Comparison of ENCODE assay signal across 15 cellular contexts in the genomic region with DNA sequence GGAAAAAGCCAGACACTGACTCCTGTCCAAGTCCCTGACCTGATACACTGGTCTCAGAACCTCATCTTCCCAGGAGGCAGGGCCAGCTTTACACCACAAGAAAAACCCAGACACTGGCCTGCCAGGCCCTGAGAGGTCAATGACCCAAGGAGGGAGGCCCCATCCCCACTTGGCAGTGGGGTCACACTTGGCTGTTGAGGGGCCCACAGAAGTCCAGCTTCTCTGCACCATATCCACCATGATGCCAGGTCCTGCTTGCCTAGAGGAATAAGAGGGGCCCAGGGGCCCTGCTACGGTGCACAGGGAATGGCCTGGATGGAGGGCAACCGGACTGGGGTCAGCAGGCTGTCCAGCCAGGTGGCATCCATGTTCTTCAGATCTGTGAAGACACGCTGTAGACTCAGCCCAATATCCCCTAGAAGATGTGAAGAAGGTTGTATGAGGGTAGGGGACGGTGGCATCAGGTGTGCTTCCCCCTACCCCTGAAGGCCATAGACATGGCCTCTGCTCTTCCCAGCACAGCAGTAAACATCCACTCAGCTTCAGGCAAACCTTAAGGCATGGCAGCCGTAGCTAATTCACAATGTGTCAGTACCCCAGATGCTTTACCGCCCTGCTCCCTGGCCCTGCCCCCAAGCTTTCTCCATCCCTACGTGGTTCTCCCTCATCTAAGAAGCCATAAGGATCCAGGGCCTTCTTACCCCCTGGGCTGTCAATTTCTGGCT. TPM values are rescaled to one million over a fixed set of nuclear protein-coding genes. Genes with fewer than 3 reads are reported as not detected.
DNase-seq lines count a peak whose midpoint lies in the region; ATAC-seq and TF ChIP-seq lines count a peak whose summit lies in the region.
"Had no signal": no experiment of that assay in that cellular context is flagged by ENCODE, and none has a peak within 500 bp of the region (broad histone marks: within the 10 kb centered on the region; RNA-seq: fewer than 3 reads in every experiment).

No MANE protein-coding gene starts in this region.

- peaks cover 76% of the 10 kb centered on the region for H3K36me3 Mint-ChIP-seq in activated CD8-positive, alpha-beta T cell treated with anti-CD3 and anti-CD28 coated beads, Interleukin-2, amount 10 ng/mL, durations not matched to agents 7 days and 5 days (ENCODE audit: low read depth)
- H3K36me3 Mint-ChIP-seq in stimulated activated naive CD8-positive, alpha-beta T cell treated with anti-CD3 and anti-CD28 coated beads, Interleukin-15, Interleukin-2, amounts not matched to agents 100 ng/mL and 50 ng/mL, for 24 hours (ENCODE audit: low read depth), result peaks cover 61% of the 10 kb centered on the region
- H3K36me3 Mint-ChIP-seq in mesothelial cell of epicardium, result peaks cover 24% of the 10 kb centered on the region

- no peak for ATAC-seq in activated CD8-positive, alpha-beta T cell treated with anti-CD3 and anti-CD28 coated beads, Interleukin-2, amount 10 ng/mL, durations not matched to agents 7 days and 5 days
- ATAC-seq in HG03342 (IDR thresholded peaks at IDR 0.05; ENCODE audit: unreplicated experiment), result no peak
- ATAC-seq: Panc1, psoas muscle had no signal

- H3K27ac ChIP-seq in effector memory CD4-positive, alpha-beta T cell (ENCODE audit: insufficient read depth, low read length, poor library complexity, severe bottlenecking), result peak overlapping the region; percentile 7
- H3K27ac ChIP-seq: HL-60, psoas muscle had no signal

- no peak for DNase-seq in activated CD8-positive, alpha-beta T cell treated with anti-CD3 and anti-CD28 coated beads, Interleukin-2, amount 10 ng/mL, durations not matched to agents 7 days and 5 days
- DNase-seq in effector memory CD4-positive, alpha-beta T cell, result peak in 1 of 3 donors; percentile 0
- no peak for DNase-seq in mesothelial cell of epicardium (ENCODE audit: low spot score in 2 of 2, unreplicated experiment in 2 of 2)
- no peak for DNase-seq in germinal center (ENCODE audit: low spot score)
- DNase-seq: activated gamma-delta T cell; COR-L47; MG63; midbrain; psoas muscle; stimulated activated CD4-positive, alpha-beta T cell treated with anti-CD3 and anti-CD28 coated beads, Interleukin-2, amount 100 ng/mL, for 48 hours had no signal

- H3K27me3 ChIP-seq in effector memory CD4-positive, alpha-beta T cell (replicated peaks; ENCODE audit: control insufficient read depth, insufficient read depth, low read length, poor library complexity, severe bottlenecking), result no peaks in the 10 kb centered on the region
- H3K27me3 ChIP-seq: MG63 had no signal

- H3K4me3 ChIP-seq in effector memory CD4-positive, alpha-beta T cell (ENCODE audit: insufficient read depth, low read depth, low read length, poor library complexity, severe bottlenecking), result no peak overlapping the region
- H3K4me3 ChIP-seq: MG63, psoas muscle had no signal

- no peaks in the 10 kb centered on the region for H3K27me3 Mint-ChIP-seq in activated CD8-positive, alpha-beta T cell treated with anti-CD3 and anti-CD28 coated beads, Interleukin-2, amount 10 ng/mL, durations not matched to agents 7 days and 5 days (ENCODE audit: low read depth)
- H3K27me3 Mint-ChIP-seq in stimulated activated naive CD8-positive, alpha-beta T cell treated with anti-CD3 and anti-CD28 coated beads, Interleukin-15, Interleukin-2, amounts not matched to agents 100 ng/mL and 50 ng/mL, for 24 hours, result no peaks in the 10 kb centered on the region
- H3K27me3 Mint-ChIP-seq in mesothelial cell of epicardium (ENCODE audit: low read depth), result no peaks in the 10 kb centered on the region

- H3K9me3 ChIP-seq in effector memory CD4-positive, alpha-beta T cell (ENCODE audit: control insufficient read depth, low read length), result no peaks in the 10 kb centered on the region
- H3K9me3 ChIP-seq: MG63, psoas muscle had no signal

- CTCF ChIA-PET in activated CD8-positive, alpha-beta T cell treated with anti-CD3 and anti-CD28 coated beads, Interleukin-2, amount 10 ng/mL, durations not matched to agents 7 days and 5 days (lab: Charles Lee), result interaction anchor here (1.0 to 1.8 kb wide), 2 partner anchors 19 to 63 kb away, joined by 4 to 9 read pairs; no protein-coding TSS in a partner anchor

- no peaks in the 10 kb centered on the region for H3K9me3 Mint-ChIP-seq in activated CD8-positive, alpha-beta T cell treated with anti-CD3 and anti-CD28 coated beads, Interleukin-2, amount 10 ng/mL, durations not matched to agents 7 days and 5 days (ENCODE audit: insufficient read depth)
- no peaks in the 10 kb centered on the region for H3K9me3 Mint-ChIP-seq in stimulated activated naive CD8-positive, alpha-beta T cell treated with anti-CD3 and anti-CD28 coated beads, Interleukin-15, Interleukin-2, amounts not matched to agents 100 ng/mL and 50 ng/mL, for 24 hours
- no peaks in the 10 kb centered on the region for H3K9me3 Mint-ChIP-seq in mesothelial cell of epicardium

- POLR2A ChIA-PET in activated CD8-positive, alpha-beta T cell treated with anti-CD3 and anti-CD28 coated beads, Interleukin-2, amount 10 ng/mL, durations not matched to agents 7 days and 5 days (lab: Charles Lee), result interaction anchor here (0.8 to 22.6 kb wide), 12 partner anchors 11 to 93 kb away, joined by 3 to 720 read pairs (median 45); partner anchors contain the start of gene IRF1

- H3K4me3 Mint-ChIP-seq in activated CD8-positive, alpha-beta T cell treated with anti-CD3 and anti-CD28 coated beads, Interleukin-2, amount 10 ng/mL, durations not matched to agents 7 days and 5 days, result peak overlapping the region; percentile 15
- no peak overlapping the region for H3K4me3 Mint-ChIP-seq in stimulated activated naive CD8-positive, alpha-beta T cell treated with anti-CD3 and anti-CD28 coated beads, Interleukin-15, Interleukin-2, amounts not matched to agents 100 ng/mL and 50 ng/mL, for 24 hours
- no peak overlapping the region for H3K4me3 Mint-ChIP-seq in mesothelial cell of epicardium

- H3K36me3 ChIP-seq in effector memory CD4-positive, alpha-beta T cell (ENCODE audit: control insufficient read depth, insufficient read depth, low read length), result peaks cover 68% of the 10 kb centered on the region

- peak overlapping the region; percentile 90 for H3K27ac Mint-ChIP-seq in activated CD8-positive, alpha-beta T cell treated with anti-CD3 and anti-CD28 coated beads, Interleukin-2, amount 10 ng/mL, durations not matched to agents 7 days and 5 days
- peak overlapping the region; percentile 92 for H3K27ac Mint-ChIP-seq in stimulated activated naive CD8-positive, alpha-beta T cell treated with anti-CD3 and anti-CD28 coated beads, Interleukin-15, Interleukin-2, amounts not matched to agents 100 ng/mL and 50 ng/mL, for 24 hours
- H3K27ac Mint-ChIP-seq in mesothelial cell of epicardium, result no peak overlapping the region

- TF ChIP-seq CTCF in mesothelial cell of epicardium (IDR thresholded peaks at IDR 0.05; ENCODE audit: unreplicated experiment), result no peak

- H3K4me1 ChIP-seq in effector memory CD4-positive, alpha-beta T cell (ENCODE audit: control insufficient read depth, insufficient read depth, low read length, poor library complexity, severe bottlenecking), result peaks cover 43% of the 10 kb centered on the region

- TF ChIP-seq POLR2A in GM18951 (IDR thresholded peaks at IDR 0.05; ENCODE audit: extremely low read depth, insufficient read depth, insufficient read length), result peak; percentile 14

- peaks cover 82% of the 10 kb centered on the region for H3K4me1 Mint-ChIP-seq in activated CD8-positive, alpha-beta T cell treated with anti-CD3 and anti-CD28 coated beads, Interleukin-2, amount 10 ng/mL, durations not matched to agents 7 days and 5 days (ENCODE audit: low read depth)
- peaks cover 90% of the 10 kb centered on the region for H3K4me1 Mint-ChIP-seq in stimulated activated naive CD8-positive, alpha-beta T cell treated with anti-CD3 and anti-CD28 coated beads, Interleukin-15, Interleukin-2, amounts not matched to agents 100 ng/mL and 50 ng/mL, for 24 hours (ENCODE audit: low read depth)
- H3K4me1 Mint-ChIP-seq in mesothelial cell of epicardium, result peaks cover under 1% of the 10 kb centered on the region

- in situ Hi-C loops in GM18951 (cut with MboI; ENCODE audit: low sequenced_read_pairs, unreplicated experiment), result no loop called here

RNA-seq across cellular contexts. Expression of gene IRF1, which starts 6.8 kb away (rescaled TPM):
- 100 to 1,000 TPM; 221 to 228 TPM for total RNA-seq in activated CD8-positive, alpha-beta T cell treated with anti-CD3 and anti-CD28 coated beads, Interleukin-2, amount 10 ng/mL, durations not matched to agents 7 days and 5 days
- total RNA-seq in mesothelial cell of epicardium, result 33.1 to 35.6 TPM (median 33.3 TPM) in 3 replicates

RNA-seq across cellular contexts. Expression of gene IL5, which starts 59.5 kb away (rescaled TPM):
- under 1 TPM in 1 of 2 experiments, not detected in 1; 0.71 TPM for total RNA-seq in activated CD8-positive, alpha-beta T cell treated with anti-CD3 and anti-CD28 coated beads, Interleukin-2, amount 10 ng/mL, durations not matched to agents 7 days and 5 days
- total RNA-seq in mesothelial cell of epicardium, result not detected in 3 replicates
- total RNA-seq: psoas muscle had no signal
